Comparison of ENCODE assay signal across 8 cellular contexts in the genomic region with DNA sequence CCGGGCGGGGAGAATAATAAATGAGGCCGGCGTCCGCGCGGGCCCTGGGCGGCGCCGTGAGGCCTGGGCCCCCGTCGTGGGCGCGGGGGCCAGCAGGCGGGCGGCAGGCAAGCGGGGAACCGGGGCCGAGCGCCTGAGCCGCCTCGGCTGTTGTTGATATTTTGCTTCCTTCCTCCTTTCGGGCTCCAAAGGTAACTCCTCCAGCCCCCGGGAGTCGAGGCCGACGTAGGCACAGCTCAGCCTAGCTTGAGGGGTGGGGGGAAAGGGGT. TPM values are rescaled to one million over a fixed set of nuclear protein-coding genes. Genes with fewer than 3 reads are reported as not detected.
DNase-seq lines count a peak whose midpoint lies in the region; ATAC-seq, FAIRE-seq and TF ChIP-seq lines count a peak whose summit lies in the region.

A gene (minus strand): TSS at position 198 of the 269 bp plus-strand sequence. CDS start 17,483 bp downstream, outside the sequence.

- peak within 1 kb of the TSS; percentile 83 for H3K4me2 ChIP-seq in GM12878 (ENCODE audit: control insufficient read depth, insufficient read depth)

- CTCF ChIA-PET in CD8-positive, alpha-beta T cell (lab: Charles Lee) = interaction anchor here (0.5 to 5.3 kb wide), 14 partner anchors 10 to 998 kb away, joined by 3 to 61 read pairs (median 8); a partner anchor contains a TSS
- CTCF ChIA-PET in GM12878 (lab: Yijun Ruan, JAX) = interaction anchor here (0.7 to 10.0 kb wide), 11 partner anchors 11 to 115 kb away, joined by 3 to 175 read pairs (median 5); a partner anchor contains a TSS

- peaks cover 76% of the 10 kb centered on the region for H3K4me1 Mint-ChIP-seq in CD8-positive, alpha-beta T cell (ENCODE audit: low read depth)

- H3K4me3 Mint-ChIP-seq in CD8-positive, alpha-beta T cell = peak within 1 kb of the TSS; percentile 92

- no peak for TF ChIP-seq CTCF in CD8-positive, alpha-beta T cell (IDR thresholded peaks at IDR 0.05)
- TF ChIP-seq CTCF in GM12878 (IDR thresholded peaks at IDR 0.05 in 2 of 3, conservative IDR thresholded peaks at IDR 0.05 in 1 of 3; ENCODE audit: control insufficient read depth in 2 of 3, extremely low read depth in 1 of 3, insufficient read depth in 1 of 3, low read depth in 3 of 3, low read length in 3 of 3) (no peak), GM13976 (IDR thresholded peaks at IDR 0.05; ENCODE audit: borderline replicate concordance, control extremely low read depth, extremely low read depth, insufficient read depth, missing control alignments) (no peak)

- no peaks in the 10 kb centered on the region for H3K27me3 ChIP-seq in CD8-positive, alpha-beta T cell (ENCODE audit: insufficient read depth, low read length)
- no peaks in the 10 kb centered on the region for H3K27me3 ChIP-seq in GM12878 (replicated peaks in 1 of 2; ENCODE audit: control insufficient read depth in 2 of 2, insufficient read depth in 2 of 2, low read length in 1 of 2)

- no peaks in the 10 kb centered on the region for H3K27me3 Mint-ChIP-seq in CD8-positive, alpha-beta T cell (ENCODE audit: low read depth)

- no peak for DNase-seq in CD8-positive, alpha-beta T cell
- no peak for DNase-seq in GM12878 (ENCODE audit: low read depth, low spot score)
- DNase-seq in left colon = no peak
- DNase-seq in GM13976 (ENCODE audit: low spot score) = no peak
- no peak for DNase-seq in HPDE6-E6E7 (ENCODE audit: extremely low spot score)
- no peak for DNase-seq in NCI-H2081 treated with DMSO at 0.1 percent for 48 hours (lab: John Stamatoyannopoulos, UW)

- peaks cover 23% of the 10 kb centered on the region for H3K36me3 Mint-ChIP-seq in CD8-positive, alpha-beta T cell

- no peak for ATAC-seq in CD8-positive, alpha-beta T cell
- ATAC-seq in HG03565 (IDR thresholded peaks at IDR 0.05; ENCODE audit: unreplicated experiment) (peak; percentile 1), GM12878 (no peak), left colon (no peak)

- intact Hi-C loops in CD8-positive, alpha-beta T cell (cut with DNase I, micrococcal nuclease) = loop anchor here (1.0 to 5.0 kb wide), 7 partner anchors 43 to 637 kb away; a partner anchor contains a TSS
- intact Hi-C loops in GM12878 (cut with micrococcal nuclease; ENCODE audit: unreplicated experiment) (loop anchor here (5.0 to 10.0 kb wide), 2 partner anchors 244 to 267 kb away; a partner anchor contains a TSS), left colon (cut with DNase I, micrococcal nuclease) (no loop called here)

- H3K9me3 ChIP-seq in CD8-positive, alpha-beta T cell (ENCODE audit: low read length) = no peaks in the 10 kb centered on the region
- H3K9me3 ChIP-seq in GM12878 (replicated peaks; ENCODE audit: control insufficient read depth, insufficient read depth, low read length) = no peaks in the 10 kb centered on the region

- H3K27ac ChIP-seq in CD8-positive, alpha-beta T cell (ENCODE audit: low read depth, low read length) = peak within 1 kb of the TSS; percentile 97
- H3K27ac ChIP-seq in GM12878 (ENCODE audit: control insufficient read depth, insufficient read depth) = peak within 1 kb of the TSS; percentile 97
- H3K27ac ChIP-seq in temporal lobe (ENCODE audit: low read depth, low read length) = peak within 1 kb of the TSS; percentile 98

- peak within 1 kb of the TSS; percentile 91 for H3K9ac ChIP-seq in GM12878 (ENCODE audit: control insufficient read depth, insufficient read depth, low read length)

- 0% methylated on average over 2 of the region's 27 CpGs for WGBS in GM12878 (ENCODE audit: insufficient coverage, insufficient replicate concordance, low lambda C conversion rate, missing lambda C conversion rate)

- H3K27ac Mint-ChIP-seq in CD8-positive, alpha-beta T cell = peak within 1 kb of the TSS; percentile 98

- no peaks in the 10 kb centered on the region for H3K36me3 ChIP-seq in CD8-positive, alpha-beta T cell (ENCODE audit: insufficient read depth, low read length)
- no peaks in the 10 kb centered on the region for H3K36me3 ChIP-seq in GM12878 (ENCODE audit: control insufficient read depth in 2 of 2, insufficient read depth in 2 of 2, low read length in 1 of 2)

- no peak for TF ChIP-seq EP300 in GM12878 (IDR thresholded peaks at IDR 0.05; ENCODE audit: borderline replicate concordance in 1 of 2, control insufficient read depth in 1 of 2, low read depth in 2 of 2, low read length in 2 of 2)

- BruUV-seq in GM12878 (replicated peaks; lab: Mats Ljungman, UMichigan) = no TSS peak

- RAD21 ChIA-PET in GM12878 (lab: Charles Lee; ENCODE audit: unreplicated experiment) = interaction anchor here (0.6 to 5.8 kb wide), 12 partner anchors 14 to 351 kb away, joined by 3 to 323 read pairs (median 4); a partner anchor contains a TSS

- peaks cover 54% of the 10 kb centered on the region for H3K79me2 ChIP-seq in GM12878 (ENCODE audit: control insufficient read depth, insufficient read depth, low read length)

- SMC1A ChIA-PET in GM12878 (lab: Charles Lee; ENCODE audit: uncharacterized antibody, unreplicated experiment) = interaction anchor here (0.9 to 16.4 kb wide), 9 partner anchors 10 to 107 kb away, joined by 3 to 460 read pairs (median 5); no protein-coding TSS in a partner anchor

- no peak for TF ChIP-seq POLR2A in GM12878 (IDR thresholded peaks at IDR 0.05; ENCODE audit: low read depth, low read length)

- in situ Hi-C loops in GM12878 (cut with MboI) = no loop called here
- in situ Hi-C loops in GM13976 (cut with MboI; ENCODE audit: low sequenced_read_pairs, unreplicated experiment) = loop anchor here (10.0 kb wide), 1 partner anchor 64 kb away; no protein-coding TSS in a partner anchor

- POLR2A ChIA-PET in CD8-positive, alpha-beta T cell (lab: Charles Lee) = interaction anchor here (0.9 to 8.1 kb wide), 15 partner anchors 9 to 115 kb away, joined by 3 to 203 read pairs (median 5); a partner anchor contains a TSS
- POLR2A ChIA-PET in GM12878 (lab: Charles Lee) = interaction anchor here (0.6 to 23.9 kb wide), 12 partner anchors 3 to 219 kb away, joined by 3 to 630 read pairs (median 6); a partner anchor contains a TSS

- H3K4me1 ChIP-seq in CD8-positive, alpha-beta T cell (ENCODE audit: insufficient read depth, low read length) = peaks cover 76% of the 10 kb centered on the region
- peaks cover 52% of the 10 kb centered on the region for H3K4me1 ChIP-seq in GM12878 (ENCODE audit: control insufficient read depth, insufficient read depth, low read length)

- H3K4me3 ChIP-seq in CD8-positive, alpha-beta T cell (ENCODE audit: low read depth, low read length) = peak within 1 kb of the TSS; percentile 92
- H3K4me3 ChIP-seq in GM12878 = peak within 1 kb of the TSS; percentile 92

- no peak for FAIRE-seq in GM12878 (lab: Jason Lieb, UNC)

- no peaks in the 10 kb centered on the region for H4K20me1 ChIP-seq in GM12878 (ENCODE audit: control insufficient read depth, insufficient read depth)

- TF ChIP-seq RAD21 in GM12878 (IDR thresholded peaks at IDR 0.05; ENCODE audit: insufficient read depth, low read depth, low read length) = no peak

- peak within 1 kb of the TSS; percentile 64 for H2AFZ ChIP-seq in GM12878 (ENCODE audit: control insufficient read depth, low read depth, low read length)

- no peaks in the 10 kb centered on the region for H3K9me3 Mint-ChIP-seq in CD8-positive, alpha-beta T cell

TF ChIP-seq in GM12878, 131 proteins besides CTCF, POLR2A, EP300 and RAD21 (continues in another document):
- no peak for TF ChIP-seq TCF12 (IDR thresholded peaks at IDR 0.05; ENCODE audit: low read depth, low read length)
- TF ChIP-seq SUPT20H (IDR thresholded peaks at IDR 0.05; ENCODE audit: borderline replicate concordance, control insufficient read depth, low read depth, low read length) = no peak
- TF ChIP-seq, protein P1, sequence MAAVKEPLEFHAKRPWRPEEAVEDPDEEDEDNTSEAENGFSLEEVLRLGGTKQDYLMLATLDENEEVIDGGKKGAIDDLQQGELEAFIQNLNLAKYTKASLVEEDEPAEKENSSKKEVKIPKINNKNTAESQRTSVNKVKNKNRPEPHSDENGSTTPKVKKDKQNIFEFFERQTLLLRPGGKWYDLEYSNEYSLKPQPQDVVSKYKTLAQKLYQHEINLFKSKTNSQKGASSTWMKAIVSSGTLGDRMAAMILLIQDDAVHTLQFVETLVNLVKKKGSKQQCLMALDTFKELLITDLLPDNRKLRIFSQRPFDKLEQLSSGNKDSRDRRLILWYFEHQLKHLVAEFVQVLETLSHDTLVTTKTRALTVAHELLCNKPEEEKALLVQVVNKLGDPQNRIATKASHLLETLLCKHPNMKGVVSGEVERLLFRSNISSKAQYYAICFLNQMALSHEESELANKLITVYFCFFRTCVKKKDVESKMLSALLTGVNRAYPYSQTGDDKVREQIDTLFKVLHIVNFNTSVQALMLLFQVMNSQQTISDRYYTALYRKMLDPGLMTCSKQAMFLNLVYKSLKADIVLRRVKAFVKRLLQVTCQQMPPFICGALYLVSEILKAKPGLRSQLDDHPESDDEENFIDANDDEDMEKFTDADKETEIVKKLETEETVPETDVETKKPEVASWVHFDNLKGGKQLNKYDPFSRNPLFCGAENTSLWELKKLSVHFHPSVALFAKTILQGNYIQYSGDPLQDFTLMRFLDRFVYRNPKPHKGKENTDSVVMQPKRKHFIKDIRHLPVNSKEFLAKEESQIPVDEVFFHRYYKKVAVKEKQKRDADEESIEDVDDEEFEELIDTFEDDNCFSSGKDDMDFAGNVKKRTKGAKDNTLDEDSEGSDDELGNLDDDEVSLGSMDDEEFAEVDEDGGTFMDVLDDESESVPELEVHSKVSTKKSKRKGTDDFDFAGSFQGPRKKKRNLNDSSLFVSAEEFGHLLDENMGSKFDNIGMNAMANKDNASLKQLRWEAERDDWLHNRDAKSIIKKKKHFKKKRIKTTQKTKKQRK (IDR thresholded peaks at IDR 0.05; ENCODE audit: low read depth, low read length) = no peak
- no peak for TF ChIP-seq IRF4 (IDR thresholded peaks at IDR 0.05; ENCODE audit: low read depth, low read length)

RNA-seq across cellular contexts. Expression of the gene that starts here (rescaled TPM):
- total RNA-seq in CD8-positive, alpha-beta T cell = 100 to 1,000 TPM; 227 to 230 TPM
- total RNA-seq in GM12878 (2013; cell fraction: nucleolus; rRNA removed) = 44.6 and 59.9 TPM in 2 replicates
- total RNA-seq in GM12878 (2014; rRNA removed) (13.8 and 17.1 TPM in 2 replicates), GM12878 (2014; rRNA removed; fragmentation: Illumina TruSeq; extraction: Trizol) (8.1 and 9.1 TPM in 2 replicates), GM12878 (2021) (47.3 and 53.0 TPM in 2 replicates), left colon (10 to 100 TPM; 45.9 to 66.4 TPM), temporal lobe (6.9 TPM)
- polyA plus RNA-seq in GM12878 (2011; ENCODE audit: low read depth) = 10.6 TPM
- polyA plus RNA-seq in GM12878 (2011; rRNA removed) (4.7 and 12.0 TPM in 2 replicates), GM12878 (2014; fragmentation: Illumina TruSeq; extraction: Trizol) (11.2 and 16.5 TPM in 2 replicates), GM12878 (2014; fragmentation: Nextera tagmentation; extraction: Ambion mirVana) (1 to 10 TPM in 1 of 2 experiments, under 1 TPM in 1; 0.61 to 1.3 TPM), GM12878 (2014; rRNA removed) (23.7 and 26.4 TPM in 2 replicates), GM12878 (2016; fragmentation: Nextera tagmentation; extraction: Ambion mirVana) (10 to 100 TPM; 38.2 to 44.2 TPM)
- 16.5 and 18.1 TPM in 2 replicates for polyA plus RNA-seq in GM12878 (2011; cell fraction: cytosol; rRNA removed)
- 34.0 and 52.7 TPM in 2 replicates for polyA plus RNA-seq in GM12878 (2011; cell fraction: nucleus; rRNA removed)
- polyA plus RNA-seq in GM12878 (2012) = 27.0 and 28.1 TPM in 2 replicates
- polyA minus RNA-seq in GM12878 (2011; rRNA and poly(A)+ RNA removed) = 13.3 and 13.9 TPM in 2 replicates
- 14.3 and 15.9 TPM in 2 replicates for polyA minus RNA-seq in GM12878 (2011; cell fraction: cytosol; rRNA and poly(A)+ RNA removed)
- 11.0 and 24.5 TPM in 2 replicates for polyA minus RNA-seq in GM12878 (2011; cell fraction: nucleus; rRNA and poly(A)+ RNA removed)

Comparison
In these comparisons a context has a peak if more than half of its experiments do, and no peak if none do; other contexts are left out.
1. intact Hi-C loops: an anchor here in CD8-positive, alpha-beta T cell (1.0 to 5.0 kb wide) and GM12878 (5.0 to 10.0 kb wide); none called in left colon.